In genomic region chr12:82688619-82689018, GRCh38 we compare ENCODE assay signal across 1 cellular context.
TF ChIP-seq lines count a peak whose summit lies in the region.

No MANE protein-coding gene starts in this region.

TF ChIP-seq in HepG2, 621 proteins besides CTCF, POLR2A, EP300 and RAD21 (continued from another document):
- no peak for TF ChIP-seq ZNF276 (CRISPR knock-in tag; IDR thresholded peaks at IDR 0.05; ENCODE audit: low read depth)
- TF ChIP-seq CEBPB (IDR thresholded peaks at IDR 0.05; ENCODE audit: borderline replicate concordance, low read depth, low read length): no peak
- no peak for TF ChIP-seq ZMYM3 (CRISPR knock-in tag; IDR thresholded peaks at IDR 0.05)
- no peak for TF ChIP-seq MZF1 (CRISPR knock-in tag; IDR thresholded peaks at IDR 0.05; ENCODE audit: borderline replicate concordance)
